In the genomic region with DNA sequence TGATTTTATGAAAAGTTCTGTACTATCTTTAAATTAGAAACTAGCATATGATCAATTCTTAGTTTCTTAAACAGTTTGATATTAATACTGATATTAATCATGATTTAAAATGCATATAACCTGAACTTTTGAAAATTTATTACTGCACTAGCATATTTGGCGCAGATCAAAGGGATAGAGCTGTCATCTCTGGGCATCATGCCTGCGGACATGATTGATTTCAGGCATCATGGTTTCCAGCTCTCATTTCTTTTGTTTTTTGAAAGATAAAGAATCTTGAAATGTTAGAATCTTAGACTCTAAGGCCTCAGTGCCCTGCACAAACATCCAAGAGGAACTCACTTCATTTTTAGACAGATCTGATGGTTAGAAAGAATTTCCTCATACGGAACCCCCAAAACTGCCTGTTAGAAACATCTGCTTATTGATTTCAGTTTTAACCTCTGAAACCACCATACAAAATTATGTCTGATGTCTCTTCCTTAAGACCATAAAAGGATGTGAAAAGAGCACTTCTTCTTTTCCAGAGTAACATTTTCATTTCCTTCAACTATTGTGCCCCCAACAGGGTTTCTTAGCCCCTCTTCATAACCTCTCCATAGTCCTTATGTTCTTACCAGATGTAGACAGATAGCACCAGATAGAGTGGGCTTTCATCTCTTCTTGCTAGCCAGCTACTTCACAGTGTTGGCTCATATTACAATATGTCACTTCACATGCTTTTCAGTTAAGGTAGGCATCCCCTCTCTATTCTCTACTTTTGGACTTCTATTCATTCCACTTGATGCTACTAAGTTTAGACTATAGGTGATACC, we compare ENCODE assay signal across 8 cellular contexts.
DNase-seq lines count a peak whose midpoint lies in the region; ATAC-seq, FAIRE-seq and TF ChIP-seq lines count a peak whose summit lies in the region.

No MANE protein-coding gene starts in this region.

- intact Hi-C loops in head of caudate nucleus (cut with DNase I), result no loop called here

- no peak for TF ChIP-seq CTCF in OCI-LY1 (IDR thresholded peaks at IDR 0.05; ENCODE audit: low read length)

- H3K79me2 ChIP-seq in OCI-LY1 (ENCODE audit: insufficient read depth, low read length), result peaks cover 6% of the 10 kb centered on the region; the same call in 1 of the 2 replicates

- ATAC-seq in GM19468 (IDR thresholded peaks at IDR 0.05; ENCODE audit: extremely low read depth, unreplicated experiment) (peak; percentile 78), HG03095 (IDR thresholded peaks at IDR 0.05; ENCODE audit: unreplicated experiment) (peak; percentile 91)

- no peaks in the 10 kb centered on the region for H3K36me3 ChIP-seq in OCI-LY1 (ENCODE audit: insufficient read depth, low read length)

- H3K4me2 ChIP-seq in OCI-LY1 (ENCODE audit: low read length), result no peak overlapping the region

- no peak overlapping the region for H3K4me3 ChIP-seq in OCI-LY1 (ENCODE audit: low read depth, low read length, poor library complexity, severe bottlenecking)

- H3K9ac ChIP-seq in OCI-LY1 (ENCODE audit: low read length), result no peak overlapping the region

- no peak overlapping the region for H2AFZ ChIP-seq in OCI-LY1 (ENCODE audit: low read length)

- no peak for TF ChIP-seq POLR2A in GM12891 (IDR thresholded peaks at IDR 0.05; ENCODE audit: low read depth, low read length)

- no peaks in the 10 kb centered on the region for H3K27me3 ChIP-seq in OCI-LY1 (ENCODE audit: insufficient read depth, low read length)

- H3K9me3 ChIP-seq in OCI-LY1 (ENCODE audit: low read length), result no peaks in the 10 kb centered on the region

- DNase-seq in GM12891 (ENCODE audit: insufficient read length, low spot score), result peak; percentile 8
- no peak for DNase-seq in iPS-NIHi7 (ENCODE audit: extremely low spot score)
- no peak for DNase-seq in head of caudate nucleus
- DNase-seq in NCI-H2029 treated with DMSO at 0.1 percent for 48 hours (lab: John Stamatoyannopoulos, UW), result no peak
- no peak for DNase-seq in central memory CD4-positive, alpha-beta T cell

- no peaks in the 10 kb centered on the region for H4K20me1 ChIP-seq in OCI-LY1 (ENCODE audit: insufficient read depth, low read length)

- no peaks in the 10 kb centered on the region for H3K9me2 ChIP-seq in OCI-LY1 (ENCODE audit: low read depth, low read length)

- H3K27ac ChIP-seq in OCI-LY1 (ENCODE audit: low read depth, low read length, poor library complexity, severe bottlenecking), result peak overlapping the region; percentile 40

- H3F3A ChIP-seq in OCI-LY1 (ENCODE audit: insufficient read depth, low read length), result no peaks in the 10 kb centered on the region

- peaks cover 17% of the 10 kb centered on the region for H3K4me1 ChIP-seq in OCI-LY1 (ENCODE audit: insufficient read depth, low read length, severe bottlenecking)

- FAIRE-seq in GM12891 (lab: Jason Lieb, UNC), result peak; percentile 77

TF ChIP-seq in GM12891, 5 proteins besides CTCF, POLR2A, EP300 and RAD21:
- TF ChIP-seq SPI1 (IDR thresholded peaks at IDR 0.05; ENCODE audit: low read depth, low read length), result peak; percentile 94
- no peak for TF ChIP-seq PAX5 (IDR thresholded peaks at IDR 0.05; ENCODE audit: insufficient read depth, low read length, severe bottlenecking)
TF ChIP-seq in GM12891: peak in this region for 1.
